17 cellular contexts compared by ENCODE assay signal in the genomic region with DNA sequence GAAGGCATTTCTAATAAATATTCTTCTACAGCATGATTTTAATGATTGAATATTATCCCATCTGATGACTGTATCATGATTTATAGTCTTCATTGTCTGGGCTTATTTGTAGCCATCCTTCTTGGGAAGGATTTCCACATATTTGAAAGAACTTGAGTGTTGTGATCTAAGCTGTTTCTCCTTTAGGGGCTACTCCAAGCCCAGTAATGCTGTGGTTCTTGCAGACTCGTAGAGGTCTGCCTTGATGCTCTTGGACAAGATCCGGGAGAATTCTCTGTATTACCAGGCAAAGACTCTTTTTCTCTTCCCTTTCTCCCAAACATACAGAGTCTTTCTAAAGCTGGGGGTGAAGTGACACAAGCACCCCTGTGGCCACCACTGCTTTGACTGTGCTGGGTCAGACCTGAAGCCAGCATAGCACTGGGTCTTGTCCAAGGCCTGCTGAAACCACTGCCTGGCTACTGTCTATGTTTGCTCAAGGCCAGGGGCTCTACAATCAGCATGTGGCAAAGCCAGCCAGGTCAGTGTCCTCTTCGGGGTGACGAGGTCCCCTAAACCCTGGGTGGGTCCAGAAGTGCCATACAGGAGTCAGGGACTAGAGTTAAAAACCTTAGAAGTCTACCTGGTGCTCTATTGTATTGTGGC.
"Had no signal": no experiment of that assay in that cellular context is flagged by ENCODE, and none has a peak within 500 bp of the region (broad histone marks: within the 10 kb centered on the region; RNA-seq: fewer than 3 reads in every experiment).

No MANE protein-coding gene starts in this region.

- DNase-seq: effector memory CD8-positive, alpha-beta T cell; foreskin keratinocyte; head of caudate nucleus; hippocampal formation; left colon; mammary epithelial cell; naive thymus-derived CD4-positive, alpha-beta T cell; nephron progenitor cell; right cardiac atrium; stimulated activated CD4-positive, alpha-beta T cell treated with anti-CD3 and anti-CD28 coated beads, Interleukin-2, amount 100 ng/mL, for 48 hours; stimulated activated CD8-positive, alpha-beta memory T cell treated with anti-CD3 and anti-CD28 coated beads, Interleukin-4, amount 100 ng/mL, for 48 hours; stomach; trophoblast cell had no signal

- H3K27me3 ChIP-seq: esophagus muscularis mucosa, foreskin keratinocyte, stomach had no signal

- H3K4me3 ChIP-seq: esophagus muscularis mucosa, smooth muscle cell, stomach had no signal

- H3K9me3 ChIP-seq: esophagus muscularis mucosa, neutrophil, stomach had no signal

- H3K4me2 ChIP-seq: smooth muscle cell had no signal

- H3K4me1 ChIP-seq: esophagus muscularis mucosa, foreskin keratinocyte, stomach had no signal

- H3K36me3 ChIP-seq: esophagus muscularis mucosa, neutrophil, stomach had no signal

- H3K27ac ChIP-seq: epithelial cell of prostate, esophagus muscularis mucosa, foreskin keratinocyte, neutrophil, stomach had no signal
